27 cellular contexts compared by ENCODE assay signal in genomic region chr15:92753591-92753990, GRCh38.
"Had no signal": no experiment of that assay in that cellular context is flagged by ENCODE, and none has a peak within 500 bp of the region (broad histone marks: within the 10 kb centered on the region; RNA-seq: fewer than 3 reads in every experiment).

No MANE protein-coding gene starts in this region.

- ATAC-seq: left lobe of liver; naive thymus-derived CD4-positive, alpha-beta T cell; natural killer cell treated with Interleukin-12 subunit alpha and Interleukin-12 subunit beta and Interleukin-15 and Interleukin-18, amount 100 ng/mL, for 72 hours; pancreas; right cardiac atrium; sciatic nerve; stimulated activated naive B cell treated with anti-CD40 and anti-IgM and Interleukin-4, amounts not matched to agents 10 μg/mL and 1 μg/mL and 100 μg/mL, for 72 hours; stimulated activated naive CD8-positive, alpha-beta T cell treated with anti-CD3 and anti-CD28 coated beads, Interleukin-15, Interleukin-2, amounts not matched to agents 100 U/mL and 50 U/mL, for 24 hours had no signal

- H3K9me3 ChIP-seq: pancreas, prostate gland, stomach, testis, thyroid gland, transverse colon, upper lobe of left lung, vagina had no signal

- H3K27me3 ChIP-seq: hepatocyte, pancreas, stomach, testis, thyroid gland, transverse colon, upper lobe of left lung, vagina had no signal

- H3K27ac ChIP-seq: hepatocyte, pancreas, prostate gland, skin epidermis, stomach, testis, thyroid gland, transverse colon, upper lobe of left lung, vagina had no signal

- H3K4me1 ChIP-seq: stomach, testis, transverse colon, upper lobe of left lung, vagina had no signal

- DNase-seq: islet precursor cell; mesendoderm; naive thymus-derived CD4-positive, alpha-beta T cell; nucleus accumbens; pancreas; posterior cingulate gyrus; retina; right cardiac atrium; stimulated activated CD4-positive, alpha-beta T cell treated with anti-CD3 and anti-CD28 coated beads, Interleukin-12 subunit alpha, Interleukin-12 subunit beta, amount 100 ng/mL, for 4 hours; stimulated activated CD4-positive, alpha-beta T cell treated with anti-CD3 and anti-CD28 coated beads, Interleukin-15, amount 100 ng/mL, for 24 hours; stimulated activated CD4-positive, alpha-beta T cell treated with anti-CD3 and anti-CD28 coated beads, Interleukin-2, amount 100 ng/mL, for 24 hours; stimulated activated CD4-positive, alpha-beta T cell treated with anti-CD3 and anti-CD28 coated beads, Interleukin-4, amount 100 ng/mL, for 1 hour; stimulated activated naive B cell treated with anti-CD40 and anti-IgM and Interleukin-4, amounts not matched to agents 10 μg/mL and 1 μg/mL and 100 μg/mL, for 72 hours; stimulated activated naive CD8-positive, alpha-beta T cell treated with anti-CD3 and anti-CD28 coated beads, Interleukin-15, Interleukin-2, amounts not matched to agents 100 U/mL and 50 U/mL, for 24 hours; stomach; testis; thyroid gland; transverse colon; upper lobe of left lung had no signal

- H3K4me3 ChIP-seq: hepatocyte, lung, pancreas, prostate gland, skin epidermis, stomach, testis, thyroid gland, transverse colon, upper lobe of left lung, vagina had no signal

- H3K36me3 ChIP-seq: pancreas, prostate gland, stomach, thyroid gland, transverse colon, upper lobe of left lung, vagina had no signal
